Comparison of ENCODE assay signal across 1 cellular context in genomic region chr3:23028294-23028693, GRCh38.
A peak's percentile ranks its signal among the peaks of the same experiment; 100 is the strongest.
TF ChIP-seq lines count a peak whose summit lies in the region.

No MANE protein-coding gene starts in this region.

TF ChIP-seq in H1, 55 proteins besides CTCF, POLR2A, EP300 and RAD21 (continued from another document):
- TF ChIP-seq, protein P1, sequence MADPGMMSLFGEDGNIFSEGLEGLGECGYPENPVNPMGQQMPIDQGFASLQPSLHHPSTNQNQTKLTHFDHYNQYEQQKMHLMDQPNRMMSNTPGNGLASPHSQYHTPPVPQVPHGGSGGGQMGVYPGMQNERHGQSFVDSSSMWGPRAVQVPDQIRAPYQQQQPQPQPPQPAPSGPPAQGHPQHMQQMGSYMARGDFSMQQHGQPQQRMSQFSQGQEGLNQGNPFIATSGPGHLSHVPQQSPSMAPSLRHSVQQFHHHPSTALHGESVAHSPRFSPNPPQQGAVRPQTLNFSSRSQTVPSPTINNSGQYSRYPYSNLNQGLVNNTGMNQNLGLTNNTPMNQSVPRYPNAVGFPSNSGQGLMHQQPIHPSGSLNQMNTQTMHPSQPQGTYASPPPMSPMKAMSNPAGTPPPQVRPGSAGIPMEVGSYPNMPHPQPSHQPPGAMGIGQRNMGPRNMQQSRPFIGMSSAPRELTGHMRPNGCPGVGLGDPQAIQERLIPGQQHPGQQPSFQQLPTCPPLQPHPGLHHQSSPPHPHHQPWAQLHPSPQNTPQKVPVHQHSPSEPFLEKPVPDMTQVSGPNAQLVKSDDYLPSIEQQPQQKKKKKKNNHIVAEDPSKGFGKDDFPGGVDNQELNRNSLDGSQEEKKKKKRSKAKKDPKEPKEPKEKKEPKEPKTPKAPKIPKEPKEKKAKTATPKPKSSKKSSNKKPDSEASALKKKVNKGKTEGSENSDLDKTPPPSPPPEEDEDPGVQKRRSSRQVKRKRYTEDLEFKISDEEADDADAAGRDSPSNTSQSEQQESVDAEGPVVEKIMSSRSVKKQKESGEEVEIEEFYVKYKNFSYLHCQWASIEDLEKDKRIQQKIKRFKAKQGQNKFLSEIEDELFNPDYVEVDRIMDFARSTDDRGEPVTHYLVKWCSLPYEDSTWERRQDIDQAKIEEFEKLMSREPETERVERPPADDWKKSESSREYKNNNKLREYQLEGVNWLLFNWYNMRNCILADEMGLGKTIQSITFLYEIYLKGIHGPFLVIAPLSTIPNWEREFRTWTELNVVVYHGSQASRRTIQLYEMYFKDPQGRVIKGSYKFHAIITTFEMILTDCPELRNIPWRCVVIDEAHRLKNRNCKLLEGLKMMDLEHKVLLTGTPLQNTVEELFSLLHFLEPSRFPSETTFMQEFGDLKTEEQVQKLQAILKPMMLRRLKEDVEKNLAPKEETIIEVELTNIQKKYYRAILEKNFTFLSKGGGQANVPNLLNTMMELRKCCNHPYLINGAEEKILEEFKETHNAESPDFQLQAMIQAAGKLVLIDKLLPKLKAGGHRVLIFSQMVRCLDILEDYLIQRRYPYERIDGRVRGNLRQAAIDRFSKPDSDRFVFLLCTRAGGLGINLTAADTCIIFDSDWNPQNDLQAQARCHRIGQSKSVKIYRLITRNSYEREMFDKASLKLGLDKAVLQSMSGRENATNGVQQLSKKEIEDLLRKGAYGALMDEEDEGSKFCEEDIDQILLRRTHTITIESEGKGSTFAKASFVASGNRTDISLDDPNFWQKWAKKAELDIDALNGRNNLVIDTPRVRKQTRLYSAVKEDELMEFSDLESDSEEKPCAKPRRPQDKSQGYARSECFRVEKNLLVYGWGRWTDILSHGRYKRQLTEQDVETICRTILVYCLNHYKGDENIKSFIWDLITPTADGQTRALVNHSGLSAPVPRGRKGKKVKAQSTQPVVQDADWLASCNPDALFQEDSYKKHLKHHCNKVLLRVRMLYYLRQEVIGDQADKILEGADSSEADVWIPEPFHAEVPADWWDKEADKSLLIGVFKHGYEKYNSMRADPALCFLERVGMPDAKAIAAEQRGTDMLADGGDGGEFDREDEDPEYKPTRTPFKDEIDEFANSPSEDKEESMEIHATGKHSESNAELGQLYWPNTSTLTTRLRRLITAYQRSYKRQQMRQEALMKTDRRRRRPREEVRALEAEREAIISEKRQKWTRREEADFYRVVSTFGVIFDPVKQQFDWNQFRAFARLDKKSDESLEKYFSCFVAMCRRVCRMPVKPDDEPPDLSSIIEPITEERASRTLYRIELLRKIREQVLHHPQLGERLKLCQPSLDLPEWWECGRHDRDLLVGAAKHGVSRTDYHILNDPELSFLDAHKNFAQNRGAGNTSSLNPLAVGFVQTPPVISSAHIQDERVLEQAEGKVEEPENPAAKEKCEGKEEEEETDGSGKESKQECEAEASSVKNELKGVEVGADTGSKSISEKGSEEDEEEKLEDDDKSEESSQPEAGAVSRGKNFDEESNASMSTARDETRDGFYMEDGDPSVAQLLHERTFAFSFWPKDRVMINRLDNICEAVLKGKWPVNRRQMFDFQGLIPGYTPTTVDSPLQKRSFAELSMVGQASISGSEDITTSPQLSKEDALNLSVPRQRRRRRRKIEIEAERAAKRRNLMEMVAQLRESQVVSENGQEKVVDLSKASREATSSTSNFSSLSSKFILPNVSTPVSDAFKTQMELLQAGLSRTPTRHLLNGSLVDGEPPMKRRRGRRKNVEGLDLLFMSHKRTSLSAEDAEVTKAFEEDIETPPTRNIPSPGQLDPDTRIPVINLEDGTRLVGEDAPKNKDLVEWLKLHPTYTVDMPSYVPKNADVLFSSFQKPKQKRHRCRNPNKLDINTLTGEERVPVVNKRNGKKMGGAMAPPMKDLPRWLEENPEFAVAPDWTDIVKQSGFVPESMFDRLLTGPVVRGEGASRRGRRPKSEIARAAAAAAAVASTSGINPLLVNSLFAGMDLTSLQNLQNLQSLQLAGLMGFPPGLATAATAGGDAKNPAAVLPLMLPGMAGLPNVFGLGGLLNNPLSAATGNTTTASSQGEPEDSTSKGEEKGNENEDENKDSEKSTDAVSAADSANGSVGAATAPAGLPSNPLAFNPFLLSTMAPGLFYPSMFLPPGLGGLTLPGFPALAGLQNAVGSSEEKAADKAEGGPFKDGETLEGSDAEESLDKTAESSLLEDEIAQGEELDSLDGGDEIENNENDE (IDR thresholded peaks at IDR 0.05; ENCODE audit: insufficient replicate concordance, low read length) = peak; percentile 76
- no peak for TF ChIP-seq RBBP5 (IDR thresholded peaks at IDR 0.05; ENCODE audit: borderline replicate concordance, low read depth, low read length)
